In the genomic region with DNA sequence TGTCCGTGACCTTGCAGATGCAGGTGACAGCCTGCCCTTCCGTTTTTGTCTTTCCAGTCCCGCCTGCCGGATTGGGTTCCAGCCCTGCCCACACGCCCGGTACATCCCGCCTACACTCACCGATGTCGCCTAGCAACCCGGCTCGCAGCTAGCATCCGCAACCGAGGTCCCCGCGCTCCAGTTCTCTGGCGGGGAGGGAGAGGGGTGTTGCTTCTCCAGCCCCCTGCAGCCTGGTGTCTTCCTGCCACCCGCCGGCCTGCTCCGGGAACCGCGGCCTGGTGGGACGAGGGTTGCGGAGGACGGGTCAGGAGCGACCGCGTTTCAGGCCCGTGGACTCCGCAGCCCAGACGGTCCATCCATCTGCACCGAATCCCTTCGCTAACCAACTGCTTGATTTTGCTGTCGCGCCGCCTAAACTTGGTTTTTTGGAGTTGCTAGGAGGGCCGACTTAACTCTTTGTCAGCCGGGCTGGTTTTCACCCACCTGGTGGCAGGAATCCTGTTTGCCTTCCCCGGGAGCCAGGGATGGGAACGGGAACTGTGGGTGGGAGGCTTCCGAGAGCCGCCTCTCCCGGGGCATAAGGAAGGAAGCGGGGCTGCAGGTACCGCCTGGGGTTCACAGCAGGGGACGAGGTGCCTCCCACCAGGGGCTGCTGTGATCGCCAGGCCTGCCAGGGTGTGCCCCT, we compare ENCODE assay signal across 9 cellular contexts. TPM values are rescaled to one million over a fixed set of nuclear protein-coding genes. Genes with fewer than 3 reads are reported as not detected.
DNase-seq lines count a peak whose midpoint lies in the region; ATAC-seq, FAIRE-seq and TF ChIP-seq lines count a peak whose summit lies in the region.
"Had no signal": no experiment of that assay in that cellular context is flagged by ENCODE, and none has a peak within 500 bp of the region (broad histone marks: within the 10 kb centered on the region; RNA-seq: fewer than 3 reads in every experiment).

No MANE protein-coding gene starts in this region.

- intact Hi-C loops in endothelial cell of umbilical vein (cut with micrococcal nuclease), result no loop called here

- no peak for TF ChIP-seq CTCF in endothelial cell of umbilical vein (IDR thresholded peaks at IDR 0.05; ENCODE audit: extremely low read depth in 1 of 2, insufficient read depth in 1 of 2, low read depth in 1 of 2, low read length in 2 of 2)

- no peaks in the 10 kb centered on the region for H3K4me1 ChIP-seq in endothelial cell of umbilical vein (ENCODE audit: control insufficient read depth, extremely low read depth, insufficient read depth, low read length)
- peaks cover 9% of the 10 kb centered on the region for H3K4me1 ChIP-seq in neuron (ENCODE audit: insufficient read depth, low read length)

- POLR2A ChIA-PET in endothelial cell of umbilical vein (lab: Charles Lee), result interaction anchor here (0.6 kb wide), 1 partner anchor 72 kb away, joined by 6 read pairs; no protein-coding TSS in a partner anchor

- no TSS peak for BruUV-seq in endothelial cell of umbilical vein (replicated peaks; lab: Mats Ljungman, UMichigan)

- H3K4me1 Mint-ChIP-seq in activated CD8-positive, alpha-beta memory T cell treated with anti-CD3 and anti-CD28 coated beads, Interleukin-2, amount 10 ng/mL, durations not matched to agents 7 days and 5 days, result peaks cover 40% of the 10 kb centered on the region

- TF ChIP-seq POLR2A in endothelial cell of umbilical vein (IDR thresholded peaks at IDR 0.05; ENCODE audit: low read depth, low read length), result no peak

- H3K9me3 ChIP-seq in endothelial cell of umbilical vein (replicated peaks; ENCODE audit: control insufficient read depth, insufficient read depth, low read length) (no peaks in the 10 kb centered on the region), neuron (ENCODE audit: low read length) (no peaks in the 10 kb centered on the region)

- H3K27me3 Mint-ChIP-seq in activated CD8-positive, alpha-beta memory T cell treated with anti-CD3 and anti-CD28 coated beads, Interleukin-2, amount 10 ng/mL, durations not matched to agents 7 days and 5 days, result peaks cover 12% of the 10 kb centered on the region

- H3K4me3 ChIP-seq in endothelial cell of umbilical vein (replicated peaks in 1 of 3; ENCODE audit: insufficient read depth in 1 of 3, low read depth in 1 of 3, low read length in 3 of 3) (no peak overlapping the region), neuron (ENCODE audit: low read length) (peak overlapping the region; percentile 10)

- no peak overlapping the region for H2AFZ ChIP-seq in endothelial cell of umbilical vein (ENCODE audit: low read depth, low read length)
- peak overlapping the region; percentile 52 for H2AFZ ChIP-seq in neuron (ENCODE audit: low read depth, low read length)

- no peak overlapping the region for H3K27ac Mint-ChIP-seq in activated CD8-positive, alpha-beta memory T cell treated with anti-CD3 and anti-CD28 coated beads, Interleukin-2, amount 10 ng/mL, durations not matched to agents 7 days and 5 days

- H4K20me1 ChIP-seq in endothelial cell of umbilical vein (replicated peaks; ENCODE audit: control insufficient read depth, extremely low read depth, insufficient read depth, low read length), result no peaks in the 10 kb centered on the region

- peaks cover 8% of the 10 kb centered on the region for H3K36me3 Mint-ChIP-seq in activated CD8-positive, alpha-beta memory T cell treated with anti-CD3 and anti-CD28 coated beads, Interleukin-2, amount 10 ng/mL, durations not matched to agents 7 days and 5 days

- no peaks in the 10 kb centered on the region for H3K79me2 ChIP-seq in endothelial cell of umbilical vein (ENCODE audit: control insufficient read depth, insufficient read depth, low read length)

- H3K36me3 ChIP-seq in endothelial cell of umbilical vein (ENCODE audit: control insufficient read depth in 2 of 2, extremely low read depth in 1 of 2, insufficient read depth in 2 of 2, low read length in 2 of 2) (no peaks in the 10 kb centered on the region), neuron (ENCODE audit: insufficient read depth, low read length) (no peaks in the 10 kb centered on the region)

- no peak overlapping the region for H3K27ac ChIP-seq in endothelial cell of umbilical vein (ENCODE audit: insufficient read depth, low read depth, low read length)

- H3K9me1 ChIP-seq in endothelial cell of umbilical vein (replicated peaks; ENCODE audit: control insufficient read depth, extremely low read depth, insufficient read depth, low read length), result no peaks in the 10 kb centered on the region

- CTCF ChIA-PET in activated CD8-positive, alpha-beta memory T cell treated with anti-CD3 and anti-CD28 coated beads, Interleukin-2, amount 10 ng/mL, durations not matched to agents 7 days and 5 days (lab: Charles Lee), result interaction anchor here (1.4 to 2.5 kb wide), 2 partner anchors 11 to 17 kb away, joined by 4 to 5 read pairs; no protein-coding TSS in a partner anchor
- CTCF ChIA-PET in endothelial cell of umbilical vein (lab: Charles Lee), result no interaction called here

- peak overlapping the region; percentile 46 for H3K4me3 Mint-ChIP-seq in activated CD8-positive, alpha-beta memory T cell treated with anti-CD3 and anti-CD28 coated beads, Interleukin-2, amount 10 ng/mL, durations not matched to agents 7 days and 5 days

- DNase-seq in NCI-H2029 treated with DMSO at 0.1 percent for 48 hours (lab: John Stamatoyannopoulos, UW), result peak; percentile 5
- no peak for DNase-seq in NCI-H2029 (lab: John Stamatoyannopoulos, UW)
- peak; percentile 79 for DNase-seq in activated CD8-positive, alpha-beta memory T cell treated with anti-CD3 and anti-CD28 coated beads, Interleukin-2, amount 10 ng/mL, durations not matched to agents 7 days and 5 days
- DNase-seq in endothelial cell of umbilical vein (ENCODE audit: low read depth, low spot score), result no peak
- DNase-seq in urothelium cell line (ENCODE audit: low spot score), result peak; percentile 47
- no peak for DNase-seq in cortex of kidney (lab: John Stamatoyannopoulos, UW)
- no peak for DNase-seq in dermis blood vessel endothelial cell

- H3K9ac ChIP-seq in endothelial cell of umbilical vein (replicated peaks; ENCODE audit: extremely low read depth, insufficient read depth, low read length), result no peak overlapping the region

- peak; percentile 71 for ATAC-seq in activated CD8-positive, alpha-beta memory T cell treated with anti-CD3 and anti-CD28 coated beads, Interleukin-2, amount 10 ng/mL, durations not matched to agents 7 days and 5 days

- dilution Hi-C loops in endothelial cell of umbilical vein (cut with MboI; ENCODE audit: extremely low pct_ligation_motif_present, low sequenced_read_pairs), result no loop called here

- peaks cover 19 to 20% of the 10 kb centered on the region in 2 experiments for H3K27me3 ChIP-seq in endothelial cell of umbilical vein (ENCODE audit: control insufficient read depth in 2 of 2, insufficient read depth in 2 of 2, low read length in 2 of 2)
- H3K27me3 ChIP-seq in neuron (ENCODE audit: insufficient read depth, low read length), result peaks cover 41% of the 10 kb centered on the region

- FAIRE-seq in endothelial cell of umbilical vein (lab: Jason Lieb, UNC) (no peak), urothelium cell line (lab: Jason Lieb, UNC) (no peak)

- H3K9me3 Mint-ChIP-seq in activated CD8-positive, alpha-beta memory T cell treated with anti-CD3 and anti-CD28 coated beads, Interleukin-2, amount 10 ng/mL, durations not matched to agents 7 days and 5 days (ENCODE audit: low read depth), result peaks cover 5% of the 10 kb centered on the region

- no peak overlapping the region for H3K4me2 ChIP-seq in endothelial cell of umbilical vein (ENCODE audit: insufficient read depth, low read length)

RNA-seq across cellular contexts. Expression of gene MATK, which starts 15.4 kb away (rescaled TPM):
- total RNA-seq in activated CD8-positive, alpha-beta memory T cell treated with anti-CD3 and anti-CD28 coated beads, Interleukin-2, amount 10 ng/mL, durations not matched to agents 7 days and 5 days, result 10 to 100 TPM; 26.8 to 30.8 TPM
- total RNA-seq in endothelial cell of umbilical vein (not detected in 2 replicates), dermis blood vessel endothelial cell (0.19 and 0.34 TPM in 2 replicates)
- polyA plus RNA-seq in endothelial cell of umbilical vein, result not detected in 2 replicates
- polyA plus RNA-seq in endothelial cell of umbilical vein (2011; cell fraction: cytosol; rRNA removed), result not detected in 2 replicates
- not detected in 2 replicates for polyA plus RNA-seq in endothelial cell of umbilical vein (2011; cell fraction: nucleus; rRNA removed)
- polyA plus RNA-seq in endothelial cell of umbilical vein (2012), result not detected in 2 replicates
- polyA minus RNA-seq in endothelial cell of umbilical vein, result 0.30 and 0.73 TPM in 2 replicates
- 27.1 TPM for polyA minus RNA-seq in endothelial cell of umbilical vein (2011; cell fraction: cytosol; rRNA and poly(A)+ RNA removed)
- polyA minus RNA-seq in endothelial cell of umbilical vein (2011; cell fraction: nucleus; rRNA and poly(A)+ RNA removed), result not detected in 2 replicates

RNA-seq across cellular contexts. Expression of gene RAX2, which starts 29.5 kb away (rescaled TPM):
- not detected for total RNA-seq in activated CD8-positive, alpha-beta memory T cell treated with anti-CD3 and anti-CD28 coated beads, Interleukin-2, amount 10 ng/mL, durations not matched to agents 7 days and 5 days
- total RNA-seq in endothelial cell of umbilical vein, result not detected in 2 replicates
- not detected in 2 replicates for polyA plus RNA-seq in endothelial cell of umbilical vein
- polyA plus RNA-seq in endothelial cell of umbilical vein (2011; cell fraction: cytosol; rRNA removed), result not detected in 2 replicates
- polyA plus RNA-seq in endothelial cell of umbilical vein (2011; cell fraction: nucleus; rRNA removed), result not detected in 2 replicates
- polyA plus RNA-seq in endothelial cell of umbilical vein (2012), result not detected in 2 replicates
- not detected in 2 replicates for polyA minus RNA-seq in endothelial cell of umbilical vein
- not detected for polyA minus RNA-seq in endothelial cell of umbilical vein (2011; cell fraction: cytosol; rRNA and poly(A)+ RNA removed)
- polyA minus RNA-seq in endothelial cell of umbilical vein (2011; cell fraction: nucleus; rRNA and poly(A)+ RNA removed), result not detected in 2 replicates
- total RNA-seq in dermis blood vessel endothelial cell, result not detected in 2 replicates
- total RNA-seq: SK-MEL-5 had no signal

RNA-seq across cellular contexts. Expression of gene MRPL54, which starts 39.1 kb away (rescaled TPM):
- 10 to 100 TPM; 74.0 to 89.8 TPM for total RNA-seq in activated CD8-positive, alpha-beta memory T cell treated with anti-CD3 and anti-CD28 coated beads, Interleukin-2, amount 10 ng/mL, durations not matched to agents 7 days and 5 days
- total RNA-seq in endothelial cell of umbilical vein, result 67.5 and 76.3 TPM in 2 replicates
- polyA plus RNA-seq in endothelial cell of umbilical vein, result 80.2 and 93.1 TPM in 2 replicates
- 82.6 and 97.0 TPM in 2 replicates for polyA plus RNA-seq in endothelial cell of umbilical vein (2011; cell fraction: cytosol; rRNA removed)
- 29.7 and 32.2 TPM in 2 replicates for polyA plus RNA-seq in endothelial cell of umbilical vein (2011; cell fraction: nucleus; rRNA removed)
- polyA plus RNA-seq in endothelial cell of umbilical vein (2012), result 41.4 and 50.5 TPM in 2 replicates
- polyA minus RNA-seq in endothelial cell of umbilical vein, result 7.5 and 9.7 TPM in 2 replicates
- 15.9 TPM for polyA minus RNA-seq in endothelial cell of umbilical vein (2011; cell fraction: cytosol; rRNA and poly(A)+ RNA removed)
- 4.9 and 5.5 TPM in 2 replicates for polyA minus RNA-seq in endothelial cell of umbilical vein (2011; cell fraction: nucleus; rRNA and poly(A)+ RNA removed)
- total RNA-seq in dermis blood vessel endothelial cell, result 30.3 and 55.8 TPM in 2 replicates

RNA-seq across cellular contexts. Expression of gene APBA3, which starts 40.1 kb away (rescaled TPM):
- total RNA-seq in activated CD8-positive, alpha-beta memory T cell treated with anti-CD3 and anti-CD28 coated beads, Interleukin-2, amount 10 ng/mL, durations not matched to agents 7 days and 5 days, result 10 to 100 TPM; 50.3 to 65.5 TPM
- 23.4 and 24.3 TPM in 2 replicates for total RNA-seq in endothelial cell of umbilical vein
- polyA plus RNA-seq in endothelial cell of umbilical vein, result 25.1 and 41.7 TPM in 2 replicates
- 9.7 and 17.4 TPM in 2 replicates for polyA plus RNA-seq in endothelial cell of umbilical vein (2011; cell fraction: cytosol; rRNA removed)
- 36.8 and 41.8 TPM in 2 replicates for polyA plus RNA-seq in endothelial cell of umbilical vein (2011; cell fraction: nucleus; rRNA removed)
- 14.0 and 16.4 TPM in 2 replicates for polyA plus RNA-seq in endothelial cell of umbilical vein (2012)
- polyA minus RNA-seq in endothelial cell of umbilical vein, result 12.6 and 14.2 TPM in 2 replicates
- 15.4 TPM for polyA minus RNA-seq in endothelial cell of umbilical vein (2011; cell fraction: cytosol; rRNA and poly(A)+ RNA removed)
- polyA minus RNA-seq in endothelial cell of umbilical vein (2011; cell fraction: nucleus; rRNA and poly(A)+ RNA removed), result 11.7 and 21.3 TPM in 2 replicates
- total RNA-seq in dermis blood vessel endothelial cell, result 26.5 and 33.5 TPM in 2 replicates

Comparison
In these comparisons a context has a peak if more than half of its experiments do, and no peak if none do; other contexts are left out.
1. DNase-seq: peak in NCI-H2029 treated with DMSO at 0.1 percent for 48 hours (single experiment), activated CD8-positive, alpha-beta memory T cell treated with anti-CD3 and anti-CD28 coated beads, Interleukin-2, amount 10 ng/mL, durations not matched to agents 7 days and 5 days (single experiment) and urothelium cell line (single experiment); none in NCI-H2029 (single experiment), endothelial cell of umbilical vein (single experiment), cortex of kidney (single experiment) and dermis blood vessel endothelial cell (single experiment).
2. RNA of gene MATK, which starts 15.4 kb away (total RNA-seq): 26.8 to 30.8 TPM in activated CD8-positive, alpha-beta memory T cell treated with anti-CD3 and anti-CD28 coated beads, Interleukin-2, amount 10 ng/mL, durations not matched to agents 7 days and 5 days; 0.19 to 0.34 TPM in dermis blood vessel endothelial cell and not detected in endothelial cell of umbilical vein; every median in the first group is over 10 times any median in the second.